18 cellular contexts compared by ENCODE assay signal in genomic region chr9:113381909-113382411, GRCh38. TPM values are rescaled to one million over a fixed set of nuclear protein-coding genes. Genes with fewer than 3 reads are reported as not detected.
A peak's percentile ranks its signal among the peaks of the same experiment; 100 is the strongest.
DNase-seq lines count a peak whose midpoint lies in the region; ATAC-seq, FAIRE-seq and TF ChIP-seq lines count a peak whose summit lies in the region.
"Had no signal": no experiment of that assay in that cellular context is flagged by ENCODE, and none has a peak within 500 bp of the region (broad histone marks: within the 10 kb centered on the region; RNA-seq: fewer than 3 reads in every experiment).

No MANE protein-coding gene starts in this region.

- H3K36me3 Mint-ChIP-seq in stimulated activated memory B cell treated with anti-CD40 and anti-IgM and Interleukin-4, amounts not matched to agents 10 μg/mL and 1 μg/mL and 100 μg/mL, for 72 hours, result peaks cover 2% of the 10 kb centered on the region

- H3K9me3 ChIP-seq in HepG2 (ENCODE audit: low read length), result no peaks in the 10 kb centered on the region

- TF ChIP-seq EP300 in HepG2 (IDR thresholded peaks at IDR 0.05; ENCODE audit: low read depth in 2 of 2, low read length in 2 of 2) (peak; percentile 35 to 88; a peak in 3 of 4 replicates), HepG2 (CRISPR knock-in tag; IDR thresholded peaks at IDR 0.05; ENCODE audit: borderline replicate concordance) (peak; percentile 57; the same call in 1 of the 2 replicates)

- POLR2A ChIA-PET in HepG2 (lab: Yijun Ruan, JAX), result interaction anchor here (1.8 kb wide), 1 partner anchor 28 kb away, joined by 4 read pairs; the partner anchor contains the start of genes C9orf43 and POLE3

- peak overlapping the region; percentile 52 for H3K9ac ChIP-seq in HepG2 (ENCODE audit: insufficient read depth, low read depth, low read length)

- 0 out of 5 replicates have a peak, but pooled peaks cover 0 to 3% of the 10 kb centered on the region in 2 experiments for H3K36me3 ChIP-seq in HepG2 (replicated peaks in 1 of 2; ENCODE audit: control insufficient read depth in 1 of 2, insufficient read depth in 2 of 2, low read length in 2 of 2)

- H3K27ac Mint-ChIP-seq in stimulated activated memory B cell treated with anti-CD40 and anti-IgM and Interleukin-4, amounts not matched to agents 10 μg/mL and 1 μg/mL and 100 μg/mL, for 72 hours, result peak overlapping the region; percentile 45

- no peak overlapping the region for H3K4me3 Mint-ChIP-seq in stimulated activated memory B cell treated with anti-CD40 and anti-IgM and Interleukin-4, amounts not matched to agents 10 μg/mL and 1 μg/mL and 100 μg/mL, for 72 hours

- in situ Hi-C loops in HepG2 (cut with HindIII; ENCODE audit: extremely low pct_ligation_motif_present, low pct_unique_long_range_greater_than_20kb), result no loop called here

- no peaks in the 10 kb centered on the region for H3K27me3 Mint-ChIP-seq in stimulated activated memory B cell treated with anti-CD40 and anti-IgM and Interleukin-4, amounts not matched to agents 10 μg/mL and 1 μg/mL and 100 μg/mL, for 72 hours
- H3K27me3 Mint-ChIP-seq: memory B cell had no signal

- H3K4me3 ChIP-seq in HepG2 (replicated peaks in 1 of 3; ENCODE audit: insufficient read depth in 1 of 3, low read depth in 2 of 3, low read length in 3 of 3), result peak overlapping the region in 2 of 3 experiments; percentile 22 to 39; a peak in 3 of 6 replicates

- DNase-seq in HPDE6-E6E7 (ENCODE audit: extremely low spot score), result peak; percentile 50
- peak; percentile 89 for DNase-seq in HepG2 (ENCODE audit: low spot score)
- DNase-seq in HuH-7 (ENCODE audit: low spot score), result no peak
- DNase-seq in NCI-H2029 (lab: John Stamatoyannopoulos, UW), result no peak
- DNase-seq in NOMO-1 treated with DMSO at 0.1 percent for 48 hours (lab: John Stamatoyannopoulos, UW; ENCODE audit: unreplicated experiment), result no peak
- DNase-seq: activated CD8-positive, alpha-beta memory T cell treated with anti-CD3 and anti-CD28 coated beads for 24 hours; DND-41; KBM-7; NCI-H146; stimulated activated CD4-positive, alpha-beta T cell treated with anti-CD3 and anti-CD28 coated beads, Interleukin-12 subunit alpha, Interleukin-12 subunit beta, amount 100 ng/mL, for 4 hours had no signal

- no peaks in the 10 kb centered on the region for H3K27me3 ChIP-seq in HepG2 (ENCODE audit: control insufficient read depth in 1 of 2, insufficient read depth in 2 of 2, low read length in 2 of 2)

- H3K4me2 ChIP-seq in HepG2 (ENCODE audit: low read depth, low read length), result peak overlapping the region; percentile 58

- no peaks in the 10 kb centered on the region for H3K79me2 ChIP-seq in HepG2 (ENCODE audit: insufficient read depth, low read length)

- H4K20me1 ChIP-seq in HepG2 (ENCODE audit: insufficient read depth, low read length), result no peaks in the 10 kb centered on the region

- 2% methylated on average over 8 of the region's 8 CpGs for WGBS in HepG2 (ENCODE audit: low lambda C conversion rate)

- TF ChIP-seq RAD21 in HepG2 (CRISPR knock-in tag; IDR thresholded peaks at IDR 0.05), result no peak

- H3K27ac ChIP-seq in VCaP, result peak overlapping the region; percentile 77
- peak overlapping the region; percentile 87 for H3K27ac ChIP-seq in HepG2 (ENCODE audit: extremely low read length, insufficient read depth, low read length)

- TF ChIP-seq CTCF in VCaP (conservative IDR thresholded peaks at IDR 0.05) (no peak), HepG2 (CRISPR knock-in tag; IDR thresholded peaks at IDR 0.05) (no peak)

- no peak overlapping the region for H2AFZ ChIP-seq in HepG2 (ENCODE audit: low read length)

- H3K4me1 Mint-ChIP-seq in stimulated activated memory B cell treated with anti-CD40 and anti-IgM and Interleukin-4, amounts not matched to agents 10 μg/mL and 1 μg/mL and 100 μg/mL, for 72 hours, result peaks cover 14% of the 10 kb centered on the region

- CTCF ChIA-PET in HepG2 (lab: Yijun Ruan, JAX; ENCODE audit: low intra/inter-chr PET ratio, low total read pairs), result no interaction called here

- peak; percentile 85 for FAIRE-seq in HepG2 (lab: Jason Lieb, UNC)

- TF ChIP-seq POLR2A in HepG2 (IDR thresholded peaks at IDR 0.05; ENCODE audit: insufficient read depth in 1 of 2, low read depth in 2 of 2, low read length in 2 of 2), result no peak

- no peaks in the 10 kb centered on the region for H3K9me3 Mint-ChIP-seq in stimulated activated memory B cell treated with anti-CD40 and anti-IgM and Interleukin-4, amounts not matched to agents 10 μg/mL and 1 μg/mL and 100 μg/mL, for 72 hours
- H3K9me3 Mint-ChIP-seq: memory B cell had no signal

- BruUV-seq in HepG2 (replicated peaks; lab: Mats Ljungman, UMichigan), result no TSS peak

- peak; percentile 67 for ATAC-seq in HepG2
- ATAC-seq in stimulated activated memory B cell treated with anti-CD40 and anti-IgM and Interleukin-4, amounts not matched to agents 10 μg/mL and 1 μg/mL and 100 μg/mL, for 72 hours, result no peak
- no peak for ATAC-seq in GM18498 (IDR thresholded peaks at IDR 0.05; ENCODE audit: unreplicated experiment)

- intact Hi-C loops in HepG2 (cut with micrococcal nuclease; ENCODE audit: unreplicated experiment), result no loop called here

- H3K4me1 ChIP-seq in HepG2 (ENCODE audit: insufficient read depth, low read length), result peaks cover 96% of the 10 kb centered on the region

RNA-seq across cellular contexts. Expression of gene HDHD3, which starts 5.2 kb away (rescaled TPM):
- total RNA-seq in HepG2 (2016; rRNA removed; fragmentation: Illumina TruSeq; extraction: Trizol), result 23.0 and 23.1 TPM in 2 replicates
- total RNA-seq in HepG2 (2016; cell fraction: cytosol; rRNA removed; fragmentation: Illumina TruSeq; extraction: Trizol; ENCODE audit: low read depth), result 9.0 and 12.1 TPM in 2 replicates
- total RNA-seq in HepG2 (2016; cell fraction: insoluble cytoplasmic fraction; rRNA removed; fragmentation: Illumina TruSeq; extraction: Trizol), result 24.5 and 26.6 TPM in 2 replicates
- 14.8 and 21.9 TPM in 2 replicates for total RNA-seq in HepG2 (2016; cell fraction: membrane; rRNA removed; fragmentation: Illumina TruSeq; extraction: Trizol)
- 20.3 and 23.2 TPM in 2 replicates for total RNA-seq in HepG2 (2016; cell fraction: nucleus; rRNA removed; fragmentation: Illumina TruSeq; extraction: Trizol)
- polyA plus RNA-seq in HepG2 (2011; rRNA removed), result 38.5 and 52.1 TPM in 2 replicates
- polyA plus RNA-seq in HepG2 (2011; cell fraction: cytosol; rRNA removed), result 42.5 and 45.1 TPM in 2 replicates
- 48.3 and 66.3 TPM in 2 replicates for polyA plus RNA-seq in HepG2 (2011; cell fraction: nucleus; rRNA removed)
- 22.4 and 28.2 TPM in 2 replicates for polyA plus RNA-seq in HepG2 (2012)
- 3.9 and 7.9 TPM in 2 replicates for polyA plus RNA-seq in HepG2 (2016; cell fraction: cytosol; fragmentation: Illumina TruSeq; extraction: Trizol; ENCODE audit: low read depth)
- polyA plus RNA-seq in HepG2 (2016; cell fraction: insoluble cytoplasmic fraction; fragmentation: Illumina TruSeq; extraction: Trizol; ENCODE audit: low read depth), result 21.1 and 26.6 TPM in 2 replicates
- 9.6 and 14.6 TPM in 2 replicates for polyA plus RNA-seq in HepG2 (2016; cell fraction: membrane; fragmentation: Illumina TruSeq; extraction: Trizol; ENCODE audit: low read depth)
- polyA plus RNA-seq in HepG2 (2016; cell fraction: nucleus; fragmentation: Illumina TruSeq; extraction: Trizol; ENCODE audit: insufficient read depth, low read depth), result 59.1 and 62.1 TPM in 2 replicates
- 23.3 and 44.1 TPM in 2 replicates for polyA minus RNA-seq in HepG2 (2011; rRNA and poly(A)+ RNA removed; ENCODE audit: low replicate concordance)
- polyA minus RNA-seq in HepG2 (2011; cell fraction: cytosol; rRNA and poly(A)+ RNA removed), result 15.5 and 15.6 TPM in 2 replicates
- polyA minus RNA-seq in HepG2 (2011; cell fraction: nucleus; rRNA and poly(A)+ RNA removed), result 18.0 and 26.0 TPM in 2 replicates

RNA-seq across cellular contexts. Expression of gene ALAD, which starts 19.1 kb away (rescaled TPM):
- 21.8 and 23.0 TPM in 2 replicates for total RNA-seq in HepG2 (2016; rRNA removed; fragmentation: Illumina TruSeq; extraction: Trizol)
- 5.0 and 5.9 TPM in 2 replicates for total RNA-seq in HepG2 (2016; cell fraction: cytosol; rRNA removed; fragmentation: Illumina TruSeq; extraction: Trizol; ENCODE audit: low read depth)
- total RNA-seq in HepG2 (2016; cell fraction: insoluble cytoplasmic fraction; rRNA removed; fragmentation: Illumina TruSeq; extraction: Trizol), result 21.5 and 22.8 TPM in 2 replicates
- total RNA-seq in HepG2 (2016; cell fraction: membrane; rRNA removed; fragmentation: Illumina TruSeq; extraction: Trizol), result 9.1 and 9.2 TPM in 2 replicates
- 16.1 and 20.0 TPM in 2 replicates for total RNA-seq in HepG2 (2016; cell fraction: nucleus; rRNA removed; fragmentation: Illumina TruSeq; extraction: Trizol)
- 30.1 and 40.5 TPM in 2 replicates for polyA plus RNA-seq in HepG2 (2011; rRNA removed)
- 15.7 and 16.1 TPM in 2 replicates for polyA plus RNA-seq in HepG2 (2011; cell fraction: cytosol; rRNA removed)
- polyA plus RNA-seq in HepG2 (2011; cell fraction: nucleus; rRNA removed), result 75.9 and 98.7 TPM in 2 replicates
- 48.3 and 58.9 TPM in 2 replicates for polyA plus RNA-seq in HepG2 (2012)
- polyA plus RNA-seq in HepG2 (2016; cell fraction: cytosol; fragmentation: Illumina TruSeq; extraction: Trizol; ENCODE audit: low read depth), result 6.7 and 7.3 TPM in 2 replicates
- 21.4 and 28.7 TPM in 2 replicates for polyA plus RNA-seq in HepG2 (2016; cell fraction: insoluble cytoplasmic fraction; fragmentation: Illumina TruSeq; extraction: Trizol; ENCODE audit: low read depth)
- 8.7 and 9.0 TPM in 2 replicates for polyA plus RNA-seq in HepG2 (2016; cell fraction: membrane; fragmentation: Illumina TruSeq; extraction: Trizol; ENCODE audit: low read depth)
- 44.4 and 47.1 TPM in 2 replicates for polyA plus RNA-seq in HepG2 (2016; cell fraction: nucleus; fragmentation: Illumina TruSeq; extraction: Trizol; ENCODE audit: insufficient read depth, low read depth)
- 22.4 and 56.5 TPM in 2 replicates for polyA minus RNA-seq in HepG2 (2011; rRNA and poly(A)+ RNA removed; ENCODE audit: low replicate concordance)
- polyA minus RNA-seq in HepG2 (2011; cell fraction: cytosol; rRNA and poly(A)+ RNA removed), result 9.6 and 11.1 TPM in 2 replicates
- polyA minus RNA-seq in HepG2 (2011; cell fraction: nucleus; rRNA and poly(A)+ RNA removed), result 31.4 and 34.3 TPM in 2 replicates

RNA-seq across cellular contexts. Expression of gene POLE3, which starts 28.5 kb away (rescaled TPM):
- total RNA-seq in HepG2 (2016; rRNA removed; fragmentation: Illumina TruSeq; extraction: Trizol), result 77.2 and 93.1 TPM in 2 replicates
- 16.4 and 16.7 TPM in 2 replicates for total RNA-seq in HepG2 (2016; cell fraction: cytosol; rRNA removed; fragmentation: Illumina TruSeq; extraction: Trizol; ENCODE audit: low read depth)
- total RNA-seq in HepG2 (2016; cell fraction: insoluble cytoplasmic fraction; rRNA removed; fragmentation: Illumina TruSeq; extraction: Trizol), result 79.2 and 96.3 TPM in 2 replicates
- 47.2 and 48.0 TPM in 2 replicates for total RNA-seq in HepG2 (2016; cell fraction: membrane; rRNA removed; fragmentation: Illumina TruSeq; extraction: Trizol)
- 34.4 and 38.5 TPM in 2 replicates for total RNA-seq in HepG2 (2016; cell fraction: nucleus; rRNA removed; fragmentation: Illumina TruSeq; extraction: Trizol)
- polyA plus RNA-seq in HepG2 (2011; rRNA removed), result 25.9 and 36.0 TPM in 2 replicates
- polyA plus RNA-seq in HepG2 (2011; cell fraction: cytosol; rRNA removed), result 23.9 and 28.7 TPM in 2 replicates
- 30.3 and 34.7 TPM in 2 replicates for polyA plus RNA-seq in HepG2 (2011; cell fraction: nucleus; rRNA removed)
- 17.9 and 29.2 TPM in 2 replicates for polyA plus RNA-seq in HepG2 (2012)
- polyA plus RNA-seq in HepG2 (2016; cell fraction: cytosol; fragmentation: Illumina TruSeq; extraction: Trizol; ENCODE audit: low read depth), result 15.0 and 17.3 TPM in 2 replicates
- 103 and 111 TPM in 2 replicates for polyA plus RNA-seq in HepG2 (2016; cell fraction: insoluble cytoplasmic fraction; fragmentation: Illumina TruSeq; extraction: Trizol; ENCODE audit: low read depth)
- polyA plus RNA-seq in HepG2 (2016; cell fraction: membrane; fragmentation: Illumina TruSeq; extraction: Trizol; ENCODE audit: low read depth), result 40.3 and 43.4 TPM in 2 replicates
- 75.6 and 79.1 TPM in 2 replicates for polyA plus RNA-seq in HepG2 (2016; cell fraction: nucleus; fragmentation: Illumina TruSeq; extraction: Trizol; ENCODE audit: insufficient read depth, low read depth)
- 17.7 and 85.1 TPM in 2 replicates for polyA minus RNA-seq in HepG2 (2011; rRNA and poly(A)+ RNA removed; ENCODE audit: low replicate concordance)
- 7.1 and 10.4 TPM in 2 replicates for polyA minus RNA-seq in HepG2 (2011; cell fraction: cytosol; rRNA and poly(A)+ RNA removed)
- 12.1 and 14.3 TPM in 2 replicates for polyA minus RNA-seq in HepG2 (2011; cell fraction: nucleus; rRNA and poly(A)+ RNA removed)

RNA-seq across cellular contexts. Expression of gene C9orf43, which starts 28.6 kb away (rescaled TPM):
- total RNA-seq in HepG2 (2016; rRNA removed; fragmentation: Illumina TruSeq; extraction: Trizol), result 0.18 and 0.31 TPM in 2 replicates
- total RNA-seq in HepG2 (2016; cell fraction: cytosol; rRNA removed; fragmentation: Illumina TruSeq; extraction: Trizol; ENCODE audit: low read depth), result 1.0 and 1.1 TPM in 2 replicates
- 0.22 and 0.30 TPM in 2 replicates for total RNA-seq in HepG2 (2016; cell fraction: insoluble cytoplasmic fraction; rRNA removed; fragmentation: Illumina TruSeq; extraction: Trizol)
- 0.86 and 1.2 TPM in 2 replicates for total RNA-seq in HepG2 (2016; cell fraction: membrane; rRNA removed; fragmentation: Illumina TruSeq; extraction: Trizol)
- 0.31 and 0.34 TPM in 2 replicates for total RNA-seq in HepG2 (2016; cell fraction: nucleus; rRNA removed; fragmentation: Illumina TruSeq; extraction: Trizol)
- 0.14 and 0.24 TPM in 2 replicates for polyA plus RNA-seq in HepG2 (2011; rRNA removed)
- polyA plus RNA-seq in HepG2 (2011; cell fraction: cytosol; rRNA removed), result 0.13 and 0.21 TPM in 2 replicates
- polyA plus RNA-seq in HepG2 (2011; cell fraction: nucleus; rRNA removed), result 0.13 and 0.16 TPM in 2 replicates
- 0.16 and 0.21 TPM in 2 replicates for polyA plus RNA-seq in HepG2 (2012)
- 0.17 and 0.55 TPM in 2 replicates for polyA plus RNA-seq in HepG2 (2016; cell fraction: cytosol; fragmentation: Illumina TruSeq; extraction: Trizol; ENCODE audit: low read depth)
- polyA plus RNA-seq in HepG2 (2016; cell fraction: insoluble cytoplasmic fraction; fragmentation: Illumina TruSeq; extraction: Trizol; ENCODE audit: low read depth), result 0.55 and 0.64 TPM in 2 replicates
- polyA plus RNA-seq in HepG2 (2016; cell fraction: membrane; fragmentation: Illumina TruSeq; extraction: Trizol; ENCODE audit: low read depth), result 0.66 and 0.74 TPM in 2 replicates
- 0.22 and 0.23 TPM in 2 replicates for polyA plus RNA-seq in HepG2 (2016; cell fraction: nucleus; fragmentation: Illumina TruSeq; extraction: Trizol; ENCODE audit: insufficient read depth, low read depth)
- polyA minus RNA-seq in HepG2 (2011; rRNA and poly(A)+ RNA removed; ENCODE audit: low replicate concordance), result 0.46 and 3.7 TPM in 2 replicates
- 0.26 and 0.30 TPM in 2 replicates for polyA minus RNA-seq in HepG2 (2011; cell fraction: cytosol; rRNA and poly(A)+ RNA removed)
- 0.77 and 0.99 TPM in 2 replicates for polyA minus RNA-seq in HepG2 (2011; cell fraction: nucleus; rRNA and poly(A)+ RNA removed)

RNA-seq across cellular contexts. Expression of gene BSPRY, which starts 32.6 kb away (rescaled TPM):
- 0.09 and 0.13 TPM in 2 replicates for total RNA-seq in HepG2 (2016; rRNA removed; fragmentation: Illumina TruSeq; extraction: Trizol)
- total RNA-seq in HepG2 (2016; cell fraction: cytosol; rRNA removed; fragmentation: Illumina TruSeq; extraction: Trizol; ENCODE audit: low read depth), result 0.09 TPM in 1 of 2 replicates, not detected in the other
- 0.17 and 0.18 TPM in 2 replicates for total RNA-seq in HepG2 (2016; cell fraction: insoluble cytoplasmic fraction; rRNA removed; fragmentation: Illumina TruSeq; extraction: Trizol)
- 0.06 and 0.21 TPM in 2 replicates for total RNA-seq in HepG2 (2016; cell fraction: membrane; rRNA removed; fragmentation: Illumina TruSeq; extraction: Trizol)
- total RNA-seq in HepG2 (2016; cell fraction: nucleus; rRNA removed; fragmentation: Illumina TruSeq; extraction: Trizol), result 0.19 and 0.22 TPM in 2 replicates
- polyA plus RNA-seq in HepG2 (2011; rRNA removed), result 0.26 and 0.37 TPM in 2 replicates
- polyA plus RNA-seq in HepG2 (2011; cell fraction: cytosol; rRNA removed), result 0.31 and 0.40 TPM in 2 replicates
- 0.53 and 0.57 TPM in 2 replicates for polyA plus RNA-seq in HepG2 (2011; cell fraction: nucleus; rRNA removed)
- 0.20 and 0.25 TPM in 2 replicates for polyA plus RNA-seq in HepG2 (2012)
- 0.07 and 0.14 TPM in 2 replicates for polyA plus RNA-seq in HepG2 (2016; cell fraction: cytosol; fragmentation: Illumina TruSeq; extraction: Trizol; ENCODE audit: low read depth)
- 0.10 TPM in 1 of 2 replicates, not detected in the other for polyA plus RNA-seq in HepG2 (2016; cell fraction: insoluble cytoplasmic fraction; fragmentation: Illumina TruSeq; extraction: Trizol; ENCODE audit: low read depth)
- 0.08 and 0.09 TPM in 2 replicates for polyA plus RNA-seq in HepG2 (2016; cell fraction: membrane; fragmentation: Illumina TruSeq; extraction: Trizol; ENCODE audit: low read depth)
- polyA plus RNA-seq in HepG2 (2016; cell fraction: nucleus; fragmentation: Illumina TruSeq; extraction: Trizol; ENCODE audit: insufficient read depth, low read depth), result 0.47 TPM in 1 of 2 replicates, not detected in the other
- 0.12 TPM in 1 of 2 replicates, not detected in the other for polyA minus RNA-seq in HepG2 (2011; rRNA and poly(A)+ RNA removed; ENCODE audit: low replicate concordance)
- not detected in 2 replicates for polyA minus RNA-seq in HepG2 (2011; cell fraction: cytosol; rRNA and poly(A)+ RNA removed)
- 0.25 TPM in 1 of 2 replicates, not detected in the other for polyA minus RNA-seq in HepG2 (2011; cell fraction: nucleus; rRNA and poly(A)+ RNA removed)
- total RNA-seq: dermis microvascular lymphatic vessel endothelial cell, osteoblast, SK-MEL-5 had no signal
- polyA plus RNA-seq: BJ had no signal

Comparison
In these comparisons a context has a peak if more than half of its experiments do, and no peak if none do; other contexts are left out.
1. DNase-seq: peak in HPDE6-E6E7 (single experiment) and HepG2 (single experiment); none in HuH-7 (single experiment), NCI-H2029 (single experiment) and NOMO-1 treated with DMSO at 0.1 percent for 48 hours (single experiment).